8 cellular contexts compared by ENCODE assay signal in genomic region chr6:35294308-35294945, GRCh38. TPM values are rescaled to one million over a fixed set of nuclear protein-coding genes. Genes with fewer than 3 reads are reported as not detected.
DNase-seq lines count a peak whose midpoint lies in the region; ATAC-seq and TF ChIP-seq lines count a peak whose summit lies in the region.

No MANE protein-coding gene starts in this region.

- H3K4me1 ChIP-seq in OCI-LY3 (ENCODE audit: low read length) (peaks cover 16% of the 10 kb centered on the region), right atrium auricular region (peaks cover 0 to 15% of the 10 kb centered on the region in 2 donors)

- H3K27me3 Mint-ChIP-seq in activated naive CD4-positive, alpha-beta T cell treated with anti-CD3 and anti-CD28 coated beads, Interleukin-2, amount 50 U/mL, for 24 hours, result no peaks in the 10 kb centered on the region

- H3K9me3 Mint-ChIP-seq in activated naive CD4-positive, alpha-beta T cell treated with anti-CD3 and anti-CD28 coated beads, Interleukin-2, amount 50 U/mL, for 24 hours, result no peaks in the 10 kb centered on the region

- H3K9me3 ChIP-seq in OCI-LY3 (ENCODE audit: insufficient read depth, low read length) (no peaks in the 10 kb centered on the region), right atrium auricular region (no peaks in the 10 kb centered on the region)

- no peak overlapping the region for H3K4me3 Mint-ChIP-seq in activated naive CD4-positive, alpha-beta T cell treated with anti-CD3 and anti-CD28 coated beads, Interleukin-2, amount 50 U/mL, for 24 hours

- H3K27ac Mint-ChIP-seq in activated naive CD4-positive, alpha-beta T cell treated with anti-CD3 and anti-CD28 coated beads, Interleukin-2, amount 50 U/mL, for 24 hours, result peak overlapping the region; percentile 47

- ATAC-seq in GM21529 (IDR thresholded peaks at IDR 0.05; ENCODE audit: unreplicated experiment) (no peak), HG02852 (IDR thresholded peaks at IDR 0.05; ENCODE audit: unreplicated experiment) (no peak)

- no peak overlapping the region for H3K27ac ChIP-seq in C4-2B
- no peak overlapping the region for H3K27ac ChIP-seq in OCI-LY3 (ENCODE audit: low read length)
- H3K27ac ChIP-seq in right atrium auricular region, result no peak overlapping the region

- no peak overlapping the region for H3K9ac ChIP-seq in OCI-LY3 (ENCODE audit: low read length)

- H3K4me3 ChIP-seq in OCI-LY3 (ENCODE audit: low read length) (no peak overlapping the region), right atrium auricular region (no peak overlapping the region)

- H3K36me3 ChIP-seq in OCI-LY3 (replicated peaks; ENCODE audit: low read depth, low read length) (peaks cover 2% of the 10 kb centered on the region), right atrium auricular region (peaks cover 47% of the 10 kb centered on the region)

- DNase-seq in HCEC 1CT (peak; percentile 12), right atrium auricular region (ENCODE audit: low spot score) (no peak)
- peak; percentile 59 for DNase-seq in stimulated activated CD4-positive, alpha-beta T cell treated with anti-CD3 and anti-CD28 coated beads, Interleukin-15, amount 100 ng/mL, for 24 hours

- H3K4me1 Mint-ChIP-seq in activated naive CD4-positive, alpha-beta T cell treated with anti-CD3 and anti-CD28 coated beads, Interleukin-2, amount 50 U/mL, for 24 hours, result peaks cover 19% of the 10 kb centered on the region

- peaks cover 10% of the 10 kb centered on the region for H3K79me2 ChIP-seq in OCI-LY3 (ENCODE audit: low read length)

- H4K20me1 ChIP-seq in OCI-LY3 (ENCODE audit: insufficient read depth, low read length), result no peaks in the 10 kb centered on the region

- no peak overlapping the region for H3K4me2 ChIP-seq in OCI-LY3 (ENCODE audit: low read length)

- TF ChIP-seq CTCF in C4-2B (conservative IDR thresholded peaks at IDR 0.05) (peak; percentile 87), OCI-LY3 (IDR thresholded peaks at IDR 0.05; ENCODE audit: low read depth, low read length) (peak; percentile 73), right atrium auricular region (IDR thresholded peaks at IDR 0.05) (peak; percentile 40 to 68)

- no peaks in the 10 kb centered on the region for H3K27me3 ChIP-seq in OCI-LY3 (ENCODE audit: low read depth, low read length)
- no peaks in the 10 kb centered on the region for H3K27me3 ChIP-seq in right atrium auricular region

- no peak overlapping the region for H2AFZ ChIP-seq in OCI-LY3 (ENCODE audit: low read depth, low read length)

- peaks cover 9% of the 10 kb centered on the region for H3K36me3 Mint-ChIP-seq in activated naive CD4-positive, alpha-beta T cell treated with anti-CD3 and anti-CD28 coated beads, Interleukin-2, amount 50 U/mL, for 24 hours

RNA-seq across cellular contexts. Expression of gene DEF6, which starts 3.2 kb away (rescaled TPM):
- 1 to 10 TPM; 1.4 to 2.2 TPM for total RNA-seq in right atrium auricular region

RNA-seq across cellular contexts. Expression of gene ZNF76, which starts 34.9 kb away (rescaled TPM):
- 10 to 100 TPM; 25.4 to 26.0 TPM for total RNA-seq in right atrium auricular region

RNA-seq across cellular contexts. Expression of gene PPARD, which starts 47.9 kb away (rescaled TPM):
- 10 to 100 TPM; 11.0 to 14.8 TPM for total RNA-seq in right atrium auricular region
